ENCODE assay signal across 9 cellular contexts in the genomic region with DNA sequence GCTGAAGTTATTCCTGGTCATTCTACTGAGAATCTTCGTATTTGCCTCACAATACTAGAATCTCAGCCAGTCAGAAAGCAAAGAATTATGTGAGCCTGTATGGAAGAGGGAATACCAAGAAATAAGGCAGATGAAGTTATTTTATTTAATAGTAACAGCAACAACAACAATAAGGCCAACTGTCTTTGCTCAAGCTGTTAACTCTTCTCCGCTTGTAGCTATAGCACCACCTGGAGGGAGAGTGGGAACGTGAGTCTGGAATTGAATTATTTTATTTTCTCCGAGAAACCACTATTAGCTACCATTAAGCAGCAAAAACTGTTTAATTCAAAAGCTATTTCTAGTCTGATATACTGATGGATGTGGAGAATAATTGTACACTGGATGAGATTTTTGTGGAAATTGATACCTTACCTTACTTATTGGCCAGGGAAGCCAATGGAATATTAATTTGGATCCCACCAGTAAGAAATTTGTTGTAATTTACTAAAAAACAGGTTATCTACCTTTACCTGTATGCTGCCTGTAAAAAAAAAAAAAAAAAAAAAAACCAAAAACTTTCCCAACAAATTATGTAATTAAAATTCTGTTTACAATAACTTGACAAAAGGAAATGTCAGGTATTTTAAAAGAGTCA. TPM values are rescaled to one million over a fixed set of nuclear protein-coding genes. Genes with fewer than 3 reads are reported as not detected.
DNase-seq lines count a peak whose midpoint lies in the region; ATAC-seq and TF ChIP-seq lines count a peak whose summit lies in the region.
"Had no signal": no experiment of that assay in that cellular context is flagged by ENCODE, and none has a peak within 500 bp of the region (broad histone marks: within the 10 kb centered on the region; RNA-seq: fewer than 3 reads in every experiment).

No MANE protein-coding gene starts in this region.

- H3K27me3 Mint-ChIP-seq in CD4-positive, CD25-positive, alpha-beta regulatory T cell: no peaks in the 10 kb centered on the region
- H3K27me3 Mint-ChIP-seq in MCF 10A (ENCODE audit: insufficient read depth, unreplicated experiment): no peaks in the 10 kb centered on the region
- H3K27me3 Mint-ChIP-seq: T-cell had no signal

- no peak overlapping the region for H3K27ac ChIP-seq in CD4-positive, CD25-positive, alpha-beta regulatory T cell (ENCODE audit: insufficient read depth, low read length, poor library complexity, severe bottlenecking)
- no peak overlapping the region for H3K27ac ChIP-seq in testis

- no TSS peak for BruUV-seq in MCF 10A (replicated peaks; lab: Mats Ljungman, UMichigan)

- intact Hi-C loops in MCF 10A (cut with micrococcal nuclease): loop anchor here (1.0 to 2.0 kb wide), 3 partner anchors 100 to 314 kb away; a partner anchor contains a TSS
- intact Hi-C loops in testis (cut with DNase I; ENCODE audit: low total_unique reads): loop anchor here (10.0 kb wide), 1 partner anchor 290 kb away; no protein-coding TSS in a partner anchor

- DNase-seq in CD4-positive, CD25-positive, alpha-beta regulatory T cell: peak in 2 of 3 donors; percentile 22 to 36
- DNase-seq in GM20000 (ENCODE audit: low spot score): peak; percentile 18
- DNase-seq in NCI-H69 (lab: John Stamatoyannopoulos, UW): peak; percentile 58
- peak; percentile 71 for DNase-seq in MCF 10A (ENCODE audit: unreplicated experiment)
- DNase-seq in inferior parietal cortex (ENCODE audit: extremely low spot score): peak; percentile 78
- DNase-seq in testis: peak; percentile 66

- H3K27me3 ChIP-seq in CD4-positive, CD25-positive, alpha-beta regulatory T cell (ENCODE audit: control insufficient read depth, insufficient read depth, low read length): no peaks in the 10 kb centered on the region
- H3K27me3 ChIP-seq in testis: no peaks in the 10 kb centered on the region

- H3K4me1 Mint-ChIP-seq in CD4-positive, CD25-positive, alpha-beta regulatory T cell: peaks cover 0 to 12% (median 3%) of the 10 kb centered on the region in 4 donors
- H3K4me1 Mint-ChIP-seq in MCF 10A (ENCODE audit: insufficient read depth, unreplicated experiment): peaks cover 20% of the 10 kb centered on the region

- no peak for ATAC-seq in CD4-positive, CD25-positive, alpha-beta regulatory T cell (ENCODE audit: low read depth in 2 of 2)
- no peak for ATAC-seq in HG03521 (IDR thresholded peaks at IDR 0.05; ENCODE audit: unreplicated experiment)
- no peak for ATAC-seq in GM21717 (IDR thresholded peaks at IDR 0.05; ENCODE audit: unreplicated experiment)
- ATAC-seq: T-cell had no signal

- CTCF ChIA-PET in MCF 10A (lab: Yijun Ruan, JAX): interaction anchor here (0.6 to 7.6 kb wide), 25 partner anchors 8 to 605 kb away, joined by 3 to 90 read pairs (median 4); a partner anchor contains a TSS

- H3K36me3 Mint-ChIP-seq in CD4-positive, CD25-positive, alpha-beta regulatory T cell: peaks cover 21% of the 10 kb centered on the region
- peaks cover 15% of the 10 kb centered on the region for H3K36me3 Mint-ChIP-seq in MCF 10A (ENCODE audit: insufficient read depth, unreplicated experiment)

- no peak overlapping the region for H3K4me3 Mint-ChIP-seq in CD4-positive, CD25-positive, alpha-beta regulatory T cell
- H3K4me3 Mint-ChIP-seq in MCF 10A (ENCODE audit: unreplicated experiment): no peak overlapping the region
- H3K4me3 Mint-ChIP-seq: T-cell had no signal

- H3K27ac Mint-ChIP-seq in CD4-positive, CD25-positive, alpha-beta regulatory T cell: no peak overlapping the region
- H3K27ac Mint-ChIP-seq in MCF 10A (ENCODE audit: low read depth, unreplicated experiment): no peak overlapping the region
- H3K27ac Mint-ChIP-seq: T-cell had no signal

- WGBS in testis, 2 donors: 44 to 48% methylated on average over 4 of the region's 4 CpGs

- TF ChIP-seq POLR2A in testis (IDR thresholded peaks at IDR 0.05): no peak

- H3K9me3 ChIP-seq in CD4-positive, CD25-positive, alpha-beta regulatory T cell (ENCODE audit: control insufficient read depth in 2 of 2, low read length in 2 of 2): no peaks in the 10 kb centered on the region
- no peaks in the 10 kb centered on the region for H3K9me3 ChIP-seq in testis

- peaks cover 61% of the 10 kb centered on the region for H3K36me3 ChIP-seq in CD4-positive, CD25-positive, alpha-beta regulatory T cell (ENCODE audit: control insufficient read depth, insufficient read depth, low read length)
- no peaks in the 10 kb centered on the region for H3K36me3 ChIP-seq in testis (ENCODE audit: low read depth, missing control alignments)

- H3K9me3 Mint-ChIP-seq in CD4-positive, CD25-positive, alpha-beta regulatory T cell: no peaks in the 10 kb centered on the region
- H3K9me3 Mint-ChIP-seq in MCF 10A (ENCODE audit: unreplicated experiment): no peaks in the 10 kb centered on the region
- H3K9me3 Mint-ChIP-seq: T-cell had no signal

- no peaks in the 10 kb centered on the region for H3K4me1 ChIP-seq in CD4-positive, CD25-positive, alpha-beta regulatory T cell (ENCODE audit: control insufficient read depth, insufficient read depth, low read length, poor library complexity, severe bottlenecking)
- no peaks in the 10 kb centered on the region for H3K4me1 ChIP-seq in testis

- TF ChIP-seq CTCF in GM20000 (IDR thresholded peaks at IDR 0.05; ENCODE audit: extremely low read depth, missing control alignments): peak; percentile 18
- TF ChIP-seq CTCF in MCF 10A (IDR thresholded peaks at IDR 0.05; ENCODE audit: unreplicated experiment): peak; percentile 79
- TF ChIP-seq CTCF in testis (IDR thresholded peaks at IDR 0.05): peak; percentile 73 to 80 (median 73)

- H3K4me3 ChIP-seq in CD4-positive, CD25-positive, alpha-beta regulatory T cell (ENCODE audit: low read depth, low read length): no peak overlapping the region
- H3K4me3 ChIP-seq in testis: no peak overlapping the region

- POLR2A ChIA-PET in MCF 10A (lab: Yijun Ruan, JAX): interaction anchor here (0.9 to 2.1 kb wide), 8 partner anchors 20 to 293 kb away, joined by 3 to 12 read pairs (median 3); a partner anchor contains a TSS

RNA-seq across cellular contexts. Expression of a gene that starts 50.1 kb away (rescaled TPM):
- 3.2 TPM for total RNA-seq in CD4-positive, CD25-positive, alpha-beta regulatory T cell
- 1 to 10 TPM in 1 of 4 donors, under 1 TPM in 3; 0.17 to 1.4 (median 0.51) TPM for polyA plus RNA-seq in CD4-positive, CD25-positive, alpha-beta regulatory T cell
- total RNA-seq in MCF 10A (2022) (2.3 and 3.3 TPM in 2 replicates), testis (10 to 100 TPM in 1 of 2 donors, 1 to 10 TPM in 1; 6.8 to 10.4 TPM)
- 10.5 TPM for polyA plus RNA-seq in testis (ENCODE audit: insufficient read depth, low read depth, low replicate concordance)

Comparison
In these comparisons a context has a peak if more than half of its experiments do, and no peak if none do; other contexts are left out.
1. DNase-seq: peak in every context shown above with its lines; median percentile 78 in inferior parietal cortex; 71 in MCF 10A; 66 in testis; 58 in NCI-H69; 29 in CD4-positive, CD25-positive, alpha-beta regulatory T cell; 18 in GM20000.
2. CTCF ChIP-seq: peak in every context shown above with its lines; median percentile 79 in MCF 10A; 73 in testis; 18 in GM20000.